19 cellular contexts compared by ENCODE assay signal in the genomic region with DNA sequence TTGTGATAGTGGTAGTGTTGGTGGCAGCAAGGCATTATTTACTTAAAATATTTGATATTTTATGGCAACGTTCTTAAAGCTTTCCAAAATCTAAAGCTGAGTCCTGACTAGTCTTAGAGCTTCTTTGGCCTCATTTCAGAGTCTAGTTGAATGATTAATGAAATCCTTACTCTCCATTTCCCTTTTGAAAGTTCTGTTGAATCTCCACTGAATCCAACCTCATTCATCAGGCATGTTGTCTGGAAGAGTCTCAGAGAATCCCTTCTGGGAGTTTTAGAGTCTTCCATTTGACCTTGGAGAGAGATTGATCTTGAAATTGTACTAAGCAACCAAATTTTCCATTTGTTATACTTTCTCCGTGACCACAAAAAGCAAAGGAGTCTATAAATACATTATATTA.
"Had no signal": no experiment of that assay in that cellular context is flagged by ENCODE, and none has a peak within 500 bp of the region (broad histone marks: within the 10 kb centered on the region; RNA-seq: fewer than 3 reads in every experiment).

No MANE protein-coding gene starts in this region.

- H3K36me3 ChIP-seq: MG63, SJCRH30 had no signal

- H3K9me3 ChIP-seq: MG63, SJCRH30 had no signal

- H3K27ac ChIP-seq: SJCRH30 had no signal

- DNase-seq: IMR-90, Karpas-422, KG1, MG63, NCI-H1092 treated with DMSO at 0.1 percent for 48 hours, NCI-H1436, NCI-H187, NCI-H2029, NCI-H2081 treated with DMSO at 0.1 percent for 48 hours, NCI-H2171, NCI-H226, NCI-H446, NCI-H510A, NCI-H524 treated with DMSO at 0.1 percent for 48 hours, NCI-H69, NCI-H774, PC-3, SHP77 treated with DMSO at 0.1 percent for 48 hours, SJCRH30 had no signal

- H3K27me3 ChIP-seq: MG63, SJCRH30 had no signal

- H3K4me3 ChIP-seq: MG63, SJCRH30 had no signal
